ENCODE assay signal across 19 cellular contexts in the genomic region with DNA sequence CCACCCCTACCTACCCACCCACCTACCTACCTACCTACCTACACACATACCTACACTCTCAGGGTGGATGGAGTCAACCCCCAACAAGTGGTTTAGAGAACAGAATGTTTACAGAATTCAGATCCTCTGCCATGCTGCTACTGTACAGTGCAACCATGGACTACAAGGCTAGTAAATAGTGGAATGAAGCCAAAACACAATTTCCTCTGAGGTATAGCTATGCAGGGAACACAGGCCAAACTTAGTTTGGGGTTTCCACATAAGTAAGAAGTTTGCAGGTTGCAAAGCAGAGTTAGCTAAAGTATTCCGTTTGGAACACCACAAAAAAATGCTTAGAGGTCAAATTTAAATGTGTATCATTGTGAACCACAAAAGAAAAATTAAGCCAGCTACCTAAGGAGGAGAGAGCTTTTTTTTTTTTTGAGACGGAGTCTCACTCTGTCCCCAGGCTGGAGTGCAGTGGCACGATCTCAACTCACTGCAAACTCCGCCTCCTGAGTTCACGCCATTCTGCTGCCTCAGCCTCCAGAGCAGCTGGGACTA. TPM values are rescaled to one million over a fixed set of nuclear protein-coding genes. Genes with fewer than 3 reads are reported as not detected.
DNase-seq lines count a peak whose midpoint lies in the region; TF ChIP-seq lines count a peak whose summit lies in the region.
"Had no signal": no experiment of that assay in that cellular context is flagged by ENCODE, and none has a peak within 500 bp of the region (broad histone marks: within the 10 kb centered on the region; RNA-seq: fewer than 3 reads in every experiment).

No MANE protein-coding gene starts in this region.

- peak overlapping the region; percentile 26 for H3K4me3 Mint-ChIP-seq in activated CD4-positive, alpha-beta memory T cell treated with anti-CD3 and anti-CD28 coated beads for 36 hours
- H3K4me3 Mint-ChIP-seq in activated CD4-positive, alpha-beta memory T cell treated with anti-CD3 and anti-CD28 coated beads, Interleukin-2, amount 10 ng/mL, durations not matched to agents 7 days and 5 days, result no peak overlapping the region
- H3K4me3 Mint-ChIP-seq: activated CD4-positive, alpha-beta T cell treated with anti-CD3 and anti-CD28 coated beads, Interleukin-2, amount 10 ng/mL, durations not matched to agents 24 days and 14 days had no signal

- no peaks in the 10 kb centered on the region for H3K9me3 Mint-ChIP-seq in activated CD4-positive, alpha-beta memory T cell treated with anti-CD3 and anti-CD28 coated beads for 36 hours
- H3K9me3 Mint-ChIP-seq in activated CD4-positive, alpha-beta memory T cell treated with anti-CD3 and anti-CD28 coated beads, Interleukin-2, amount 10 ng/mL, durations not matched to agents 7 days and 5 days, result no peaks in the 10 kb centered on the region
- H3K9me3 Mint-ChIP-seq: activated CD4-positive, alpha-beta T cell treated with anti-CD3 and anti-CD28 coated beads, Interleukin-2, amount 10 ng/mL, durations not matched to agents 24 days and 14 days; activated T-cell treated with anti-CD3 and anti-CD28 coated beads, Interleukin-2, amount 50 U/mL, for 72 hours; IgD-negative memory B cell had no signal

- no peaks in the 10 kb centered on the region for H3K36me3 ChIP-seq in Karpas-422 (ENCODE audit: insufficient read depth, low read length)
- H3K36me3 ChIP-seq in BE2C, result no peaks in the 10 kb centered on the region
- H3K36me3 ChIP-seq: adrenal gland, right atrium auricular region, upper lobe of right lung had no signal

- no peaks in the 10 kb centered on the region for H3K27me3 Mint-ChIP-seq in activated CD4-positive, alpha-beta memory T cell treated with anti-CD3 and anti-CD28 coated beads for 36 hours
- no peaks in the 10 kb centered on the region for H3K27me3 Mint-ChIP-seq in activated CD4-positive, alpha-beta memory T cell treated with anti-CD3 and anti-CD28 coated beads, Interleukin-2, amount 10 ng/mL, durations not matched to agents 7 days and 5 days
- H3K27me3 Mint-ChIP-seq: activated CD4-positive, alpha-beta T cell treated with anti-CD3 and anti-CD28 coated beads, Interleukin-2, amount 10 ng/mL, durations not matched to agents 24 days and 14 days; IgD-negative memory B cell had no signal

- no peaks in the 10 kb centered on the region for H3K9me3 ChIP-seq in Karpas-422 (ENCODE audit: low read length)
- H3K9me3 ChIP-seq in BE2C, result no peaks in the 10 kb centered on the region
- H3K9me3 ChIP-seq: A549, adrenal gland, right atrium auricular region, upper lobe of right lung had no signal

- intact Hi-C loops in activated CD4-positive, alpha-beta memory T cell treated with anti-CD3 and anti-CD28 coated beads for 36 hours (cut with micrococcal nuclease), result no loop called here

- H3K4me3 ChIP-seq in Karpas-422 (ENCODE audit: low read length) (no peak overlapping the region), BE2C (ENCODE audit: low read depth, low read length) (no peak overlapping the region)
- H3K4me3 ChIP-seq: A549, adrenal gland, right atrium auricular region, upper lobe of right lung had no signal

- H4K20me1 ChIP-seq in Karpas-422 (ENCODE audit: insufficient read depth, low read depth, low read length), result no peaks in the 10 kb centered on the region

- H3K36me3 Mint-ChIP-seq in activated CD4-positive, alpha-beta memory T cell treated with anti-CD3 and anti-CD28 coated beads for 36 hours, result peaks cover 2% of the 10 kb centered on the region
- H3K36me3 Mint-ChIP-seq in activated CD4-positive, alpha-beta memory T cell treated with anti-CD3 and anti-CD28 coated beads, Interleukin-2, amount 10 ng/mL, durations not matched to agents 7 days and 5 days (ENCODE audit: low read depth), result peaks cover 10% of the 10 kb centered on the region
- H3K36me3 Mint-ChIP-seq: IgD-negative memory B cell had no signal

- H3K79me2 ChIP-seq in Karpas-422 (ENCODE audit: low read length), result peaks cover 23% of the 10 kb centered on the region

- H3K4me1 ChIP-seq in Karpas-422 (ENCODE audit: low read length), result peaks cover 22% of the 10 kb centered on the region
- H3K4me1 ChIP-seq in BE2C, result no peaks in the 10 kb centered on the region

- H3K4me2 ChIP-seq in Karpas-422 (ENCODE audit: low read depth, low read length, poor library complexity, severe bottlenecking), result no peak overlapping the region
- H3K4me2 ChIP-seq: A549 had no signal

- no peak overlapping the region for H3K9ac ChIP-seq in Karpas-422 (ENCODE audit: low read length)

- POLR2A ChIA-PET in activated CD4-positive, alpha-beta memory T cell treated with anti-CD3 and anti-CD28 coated beads for 36 hours (lab: Charles Lee), result interaction anchor here (0.6 kb wide), 1 partner anchor 28 kb away, joined by 5 read pairs; no protein-coding TSS in a partner anchor
- POLR2A ChIA-PET in activated CD4-positive, alpha-beta memory T cell treated with anti-CD3 and anti-CD28 coated beads, Interleukin-2, amount 10 ng/mL, durations not matched to agents 7 days and 5 days (lab: Charles Lee), result interaction anchor here (5.5 kb wide), 1 partner anchor 71 kb away, joined by 89 read pairs; a partner anchor contains a TSS

- CTCF ChIA-PET in activated CD4-positive, alpha-beta memory T cell treated with anti-CD3 and anti-CD28 coated beads for 36 hours (lab: Charles Lee), result interaction anchor here (0.6 to 1.3 kb wide), 2 partner anchors 12 to 71 kb away, joined by 3 to 7 read pairs; no protein-coding TSS in a partner anchor
- CTCF ChIA-PET in activated CD4-positive, alpha-beta memory T cell treated with anti-CD3 and anti-CD28 coated beads, Interleukin-2, amount 10 ng/mL, durations not matched to agents 7 days and 5 days (lab: Charles Lee), result interaction anchor here (1.4 kb wide), 1 partner anchor 150 kb away, joined by 3 read pairs; no protein-coding TSS in a partner anchor

- H3K27ac Mint-ChIP-seq in activated CD4-positive, alpha-beta memory T cell treated with anti-CD3 and anti-CD28 coated beads for 36 hours, result peak overlapping the region; percentile 74
- no peak overlapping the region for H3K27ac Mint-ChIP-seq in activated CD4-positive, alpha-beta memory T cell treated with anti-CD3 and anti-CD28 coated beads, Interleukin-2, amount 10 ng/mL, durations not matched to agents 7 days and 5 days
- H3K27ac Mint-ChIP-seq: activated CD4-positive, alpha-beta T cell treated with anti-CD3 and anti-CD28 coated beads, Interleukin-2, amount 10 ng/mL, durations not matched to agents 24 days and 14 days had no signal

- no peaks in the 10 kb centered on the region for H3K27me3 ChIP-seq in Karpas-422 (ENCODE audit: low read length)
- no peaks in the 10 kb centered on the region for H3K27me3 ChIP-seq in BE2C
- H3K27me3 ChIP-seq: adrenal gland, right atrium auricular region, upper lobe of right lung had no signal

- H3K9me2 ChIP-seq in Karpas-422 (replicated peaks; ENCODE audit: insufficient read depth, low read length), result no peaks in the 10 kb centered on the region

- H3K27ac ChIP-seq in Karpas-422 (ENCODE audit: low read length), result no peak overlapping the region
- H3K27ac ChIP-seq: A549, adrenal gland, right atrium auricular region, upper lobe of right lung had no signal

- no peak for TF ChIP-seq CTCF in BE2C (IDR thresholded peaks at IDR 0.05; ENCODE audit: low read depth, low read length)

- DNase-seq in activated CD4-positive, alpha-beta memory T cell treated with anti-CD3 and anti-CD28 coated beads for 36 hours, result no peak
- no peak for DNase-seq in activated CD4-positive, alpha-beta memory T cell treated with anti-CD3 and anti-CD28 coated beads, Interleukin-2, amount 10 ng/mL, durations not matched to agents 7 days and 5 days
- DNase-seq in H4 (ENCODE audit: low spot score), result peak; percentile 15
- DNase-seq in amniotic epithelial cell (ENCODE audit: low read depth), result peak; percentile 3
- peak; percentile 81 for DNase-seq in iris pigment epithelial cell (ENCODE audit: low read depth)
- no peak for DNase-seq in Karpas-422
- DNase-seq in BE2C, result no peak
- DNase-seq in AG20443 (ENCODE audit: low spot score), result no peak
- DNase-seq: activated CD4-positive, alpha-beta T cell treated with anti-CD3 and anti-CD28 coated beads, Interleukin-2, amount 10 ng/mL, durations not matched to agents 24 days and 14 days; activated T-cell treated with anti-CD3 and anti-CD28 coated beads, Interleukin-2, amount 50 U/mL, for 72 hours; adrenal gland; foreskin fibroblast; NCI-H1048; NCI-H774; stimulated activated naive CD8-positive, alpha-beta T cell treated with anti-CD3 and anti-CD28 coated beads, Interleukin-15, Interleukin-2, amounts not matched to agents 100 U/mL and 50 U/mL, for 24 hours; upper lobe of right lung had no signal

- H2AFZ ChIP-seq in Karpas-422 (ENCODE audit: low read length), result no peak overlapping the region

- H3K4me1 Mint-ChIP-seq in activated CD4-positive, alpha-beta memory T cell treated with anti-CD3 and anti-CD28 coated beads for 36 hours (ENCODE audit: low read depth), result peaks cover 33% of the 10 kb centered on the region
- H3K4me1 Mint-ChIP-seq in activated CD4-positive, alpha-beta memory T cell treated with anti-CD3 and anti-CD28 coated beads, Interleukin-2, amount 10 ng/mL, durations not matched to agents 7 days and 5 days, result peaks cover 30% of the 10 kb centered on the region

RNA-seq across cellular contexts. Expression of a gene that starts 2.7 kb away (rescaled TPM):
- total RNA-seq in activated CD4-positive, alpha-beta memory T cell treated with anti-CD3 and anti-CD28 coated beads for 36 hours, result 10 to 100 TPM; 65.9 to 66.9 TPM
- total RNA-seq in activated CD4-positive, alpha-beta memory T cell treated with anti-CD3 and anti-CD28 coated beads, Interleukin-2, amount 10 ng/mL, durations not matched to agents 7 days and 5 days, result 10 to 100 TPM; 78.7 to 82.6 TPM
- total RNA-seq in H4 (2014; rRNA removed; shearing (Covaris generic)), result 49.8 and 51.5 TPM in 2 replicates
- 71.0 and 78.8 TPM in 2 replicates for total RNA-seq in Karpas-422 (2014; rRNA removed; shearing (Covaris generic); ENCODE audit: low replicate concordance)
- 42.4 TPM for polyA plus RNA-seq in BE2C (2012; ENCODE audit: insufficient read depth, insufficient read length, low read depth)

RNA-seq across cellular contexts. Expression of a gene that starts 34.4 kb away (rescaled TPM):
- 10 to 100 TPM; 14.6 to 15.1 TPM for total RNA-seq in activated CD4-positive, alpha-beta memory T cell treated with anti-CD3 and anti-CD28 coated beads for 36 hours
- total RNA-seq in activated CD4-positive, alpha-beta memory T cell treated with anti-CD3 and anti-CD28 coated beads, Interleukin-2, amount 10 ng/mL, durations not matched to agents 7 days and 5 days, result 10 to 100 TPM; 23.6 to 24.8 TPM
- 8.0 and 12.6 TPM in 2 replicates for total RNA-seq in H4 (2014; rRNA removed; shearing (Covaris generic))
- 12.2 and 15.1 TPM in 2 replicates for total RNA-seq in Karpas-422 (2014; rRNA removed; shearing (Covaris generic); ENCODE audit: low replicate concordance)
- 23.1 TPM for polyA plus RNA-seq in BE2C (2012; ENCODE audit: insufficient read depth, insufficient read length, low read depth)

Comparison
In these comparisons a context has a peak if more than half of its experiments do, and no peak if none do; other contexts are left out.
1. DNase-seq: peak in H4 (single experiment), amniotic epithelial cell (single experiment) and iris pigment epithelial cell (single experiment); none in activated CD4-positive, alpha-beta memory T cell treated with anti-CD3 and anti-CD28 coated beads for 36 hours (single experiment), activated CD4-positive, alpha-beta memory T cell treated with anti-CD3 and anti-CD28 coated beads, Interleukin-2, amount 10 ng/mL, durations not matched to agents 7 days and 5 days (single experiment), Karpas-422 (single experiment), BE2C (single experiment) and AG20443 (single experiment).